ENCODE assay signal across 8 cellular contexts in the genomic region with DNA sequence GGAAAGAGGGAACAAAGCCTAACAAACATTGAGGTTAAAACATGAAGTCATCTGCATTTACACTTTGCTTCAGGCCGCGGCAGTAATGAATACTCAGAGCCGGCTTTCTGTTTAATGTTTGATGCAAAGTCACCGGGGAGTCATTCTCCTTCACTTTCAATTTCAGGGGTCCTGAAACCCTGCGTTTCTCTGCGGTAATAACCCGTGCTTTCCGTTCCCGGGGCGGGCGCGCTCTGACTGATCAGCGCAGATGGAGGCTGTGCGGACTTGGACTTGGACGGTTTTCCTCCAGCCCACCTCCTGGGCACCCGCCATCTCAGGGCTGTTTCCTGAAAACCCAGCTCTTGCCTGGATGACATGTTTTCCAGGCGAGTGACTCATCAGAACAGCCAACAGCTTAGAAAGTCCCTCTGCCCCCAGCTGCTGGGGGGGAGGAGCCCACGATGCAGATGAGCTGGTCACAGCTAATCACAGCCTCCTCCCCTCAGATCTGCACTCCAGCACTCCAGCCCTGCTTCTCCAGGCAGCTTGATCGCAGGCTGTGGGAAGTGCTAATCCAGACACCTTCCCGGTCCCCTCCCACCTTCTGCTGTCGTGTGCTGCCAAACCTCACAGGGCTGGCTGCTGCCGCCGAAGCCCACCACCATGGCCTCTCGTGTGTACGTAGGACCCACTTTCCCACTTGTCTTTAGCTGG.
DNase-seq lines count a peak whose midpoint lies in the region; ATAC-seq and TF ChIP-seq lines count a peak whose summit lies in the region.

No MANE protein-coding gene starts in this region.

- H4K12ac ChIP-seq in trophoblast cell (ENCODE audit: low read depth, low read length) = no peak overlapping the region

- H3K27ac ChIP-seq in adipose tissue (ENCODE audit: low read depth, low read length) (peak overlapping the region; percentile 13), heart right ventricle (peak overlapping the region; percentile 27 to 93 (median 80)), trophoblast cell (ENCODE audit: low read depth, low read length) (peak overlapping the region; percentile 44), tibial artery (peak overlapping the region; percentile 78 to 82)

- intact Hi-C loops in heart right ventricle (cut with DNase I) (loop anchor here in 1 of 10 donors (2.0 kb wide), 1 partner anchor 74 kb away; no protein-coding TSS in a partner anchor), tibial artery (cut with DNase I; ENCODE audit: low total_unique reads) (no loop called here)

- H4K91ac ChIP-seq in trophoblast cell (ENCODE audit: low read depth, low read length) = peak overlapping the region; percentile 6

- ATAC-seq in HG02571 (IDR thresholded peaks at IDR 0.05; ENCODE audit: unreplicated experiment) (peak; percentile 69), heart right ventricle (peak; percentile 94 to 97 (median 96))

- H3K14ac ChIP-seq in trophoblast cell (ENCODE audit: low read length) = no peak overlapping the region

- H2BK120ac ChIP-seq in trophoblast cell (ENCODE audit: insufficient read depth, low read length, poor library complexity) = peak overlapping the region; percentile 27

- WGBS in adipose tissue, 3 donors = 4 to 35% (median 5%) methylated on average over 25 of the region's 25 CpGs
- 3% methylated on average over 25 of the region's 25 CpGs for WGBS in heart right ventricle, 2 donors
- WGBS in trophoblast cell (ENCODE audit: extremely low coverage, insufficient coverage, insufficient read length) = no CpG with 5 or more reads among the region's 25 CpGs

- peaks cover 0 to 27% (median 16%) of the 10 kb centered on the region in 9 donors for H3K4me1 ChIP-seq in heart right ventricle
- H3K4me1 ChIP-seq in trophoblast cell (ENCODE audit: control insufficient read depth in 1 of 2, insufficient read depth in 2 of 2, low read length in 2 of 2) = peaks cover 4 to 7% of the 10 kb centered on the region in 2 experiments
- H3K4me1 ChIP-seq in tibial artery = peaks cover 0 to 14% (median 11%) of the 10 kb centered on the region in 4 donors

- H4K8ac ChIP-seq in trophoblast cell (ENCODE audit: low read depth, low read length) = peak overlapping the region; percentile 29

- H3K36me3 ChIP-seq in heart right ventricle (peaks cover 0 to 14% (median 0%) of the 10 kb centered on the region in 9 donors), trophoblast cell (ENCODE audit: control insufficient read depth in 1 of 2, insufficient read depth in 2 of 2, low read length in 2 of 2) (peaks cover 0 to 4% of the 10 kb centered on the region in 2 experiments), tibial artery (peaks cover 0 to 11% (median 0%) of the 10 kb centered on the region in 3 donors)

- no peak overlapping the region for H2AK5ac ChIP-seq in trophoblast cell (ENCODE audit: low read length)

- H3K79me2 ChIP-seq in trophoblast cell (ENCODE audit: control insufficient read depth, insufficient read depth, low read length, poor library complexity) = no peaks in the 10 kb centered on the region

- H3K18ac ChIP-seq in trophoblast cell (ENCODE audit: low read length) = no peak overlapping the region

- peak; percentile 94 for DNase-seq in NCI-H1092 (lab: John Stamatoyannopoulos, UW)
- peak; percentile 93 for DNase-seq in SW480 (ENCODE audit: low spot score)
- peak; percentile 78 to 90 for DNase-seq in heart right ventricle
- DNase-seq in trophoblast cell = peak; percentile 89 to 90
- DNase-seq in tibial artery = peak; percentile 88 to 92

- TF ChIP-seq CTCF in heart right ventricle (IDR thresholded peaks at IDR 0.05) (no peak), tibial artery (IDR thresholded peaks at IDR 0.05) (no peak)

- H2BK5ac ChIP-seq in trophoblast cell (ENCODE audit: low read depth, low read length, poor library complexity) = no peak overlapping the region

- H3K9ac ChIP-seq in trophoblast cell (ENCODE audit: low read length) = no peak overlapping the region

- H3K79me1 ChIP-seq in trophoblast cell (ENCODE audit: low read length) = peaks cover 3% of the 10 kb centered on the region

- no peak overlapping the region for H2AFZ ChIP-seq in trophoblast cell (ENCODE audit: insufficient read depth, low read length, poor library complexity)

- H3K9me3 ChIP-seq in heart right ventricle (no peaks in the 10 kb centered on the region), trophoblast cell (ENCODE audit: insufficient read depth, low read depth, low read length) (peaks cover 2% of the 10 kb centered on the region), tibial artery (no peaks in the 10 kb centered on the region)

- no peak overlapping the region for H3K23ac ChIP-seq in trophoblast cell (ENCODE audit: low read length)

- H3K4ac ChIP-seq in trophoblast cell (ENCODE audit: low read depth, low read length) = no peak overlapping the region

- H2BK12ac ChIP-seq in trophoblast cell (ENCODE audit: low read length) = no peak overlapping the region

- H3K4me3 ChIP-seq in GM08714 (ENCODE audit: low read length) = peak overlapping the region; percentile 38; the same call in 1 of the 2 replicates
- peak overlapping the region in 9 of 10 donors; percentile 15 to 59 (median 50) for H3K4me3 ChIP-seq in heart right ventricle
- H3K4me3 ChIP-seq in trophoblast cell (ENCODE audit: low read depth, low read length) = no peak overlapping the region
- H3K4me3 ChIP-seq in tibial artery = peak overlapping the region; percentile 49 to 65

- H3K27me3 ChIP-seq in heart right ventricle (no peaks in the 10 kb centered on the region), trophoblast cell (ENCODE audit: insufficient read depth, low read length) (no peaks in the 10 kb centered on the region), tibial artery (no peaks in the 10 kb centered on the region)

- H3K4me2 ChIP-seq in trophoblast cell (ENCODE audit: low read length) = peak overlapping the region; percentile 63

Comparison
In these comparisons a context has a peak if more than half of its experiments do, and no peak if none do; other contexts are left out.
1. H3K27ac ChIP-seq: peak in every context shown above with its lines; median percentile 80 in heart right ventricle; 80 in tibial artery; 44 in trophoblast cell; 13 in adipose tissue.